ENCODE assay signal across 1 cellular context in the genomic region with DNA sequence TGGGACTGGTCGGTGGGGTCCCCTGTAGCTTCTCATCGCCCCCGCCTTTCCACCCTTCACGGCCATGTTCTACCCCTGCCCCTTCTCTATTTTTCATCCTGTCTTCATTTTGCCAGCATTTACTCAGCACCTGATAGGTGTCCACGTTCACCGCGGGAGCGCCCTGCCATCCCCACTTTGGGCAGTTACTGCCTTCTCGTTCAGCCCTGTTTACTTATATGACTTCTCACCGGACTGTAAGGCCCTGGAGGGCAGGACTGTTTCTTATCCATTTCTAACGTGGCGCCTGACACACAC.
TF ChIP-seq lines count a peak whose summit lies in the region.

No MANE protein-coding gene starts in this region.

TF ChIP-seq in K562, 482 proteins besides CTCF, POLR2A, EP300 and RAD21 (continues in another document):
- TF ChIP-seq MTF1 (CRISPR knock-in tag; IDR thresholded peaks at IDR 0.05; ENCODE audit: borderline replicate concordance) (no peak), SMAD4 (CRISPR knock-in tag; conservative IDR thresholded peaks at IDR 0.05) (no peak), HCFC1 (IDR thresholded peaks at IDR 0.05; ENCODE audit: low read depth, low read length) (no peak), SIN3A (IDR thresholded peaks at IDR 0.05; ENCODE audit: borderline replicate concordance in 2 of 2, control insufficient read depth in 1 of 2, low read depth in 2 of 2, low read length in 2 of 2) (0 out of 4 replicates have a peak, but pooled peaks of 1 of the 2 experiments have one; percentile 19), RFX1 (IDR thresholded peaks at IDR 0.05) (no peak), NELFE (IDR thresholded peaks at IDR 0.05; ENCODE audit: insufficient read depth, insufficient read length) (no peak), IRF9 (tag; IDR thresholded peaks at IDR 0.05) (no peak), STAG1 (CRISPR knock-in tag; IDR thresholded peaks at IDR 0.05; ENCODE audit: borderline replicate concordance) (0 out of 2 replicates have a peak, but pooled peaks have one; percentile 14), ZNF124 (CRISPR knock-in tag; IDR thresholded peaks at IDR 0.05) (no peak), ZFX (CRISPR knock-in tag; IDR thresholded peaks at IDR 0.05) (0 out of 2 replicates have a peak, but pooled peaks have one; percentile 52), CREBBP (IDR thresholded peaks at IDR 0.05; ENCODE audit: low read depth, low read length) (no peak), ZNF431 (CRISPR knock-in tag; IDR thresholded peaks at IDR 0.05) (no peak), SETDB1 (IDR thresholded peaks at IDR 0.05; ENCODE audit: low read length) (no peak), MAFK (IDR thresholded peaks at IDR 0.05; ENCODE audit: low read length) (no peak), ZNF316 (IDR thresholded peaks at IDR 0.05) (0 out of 2 replicates have a peak, but pooled peaks have one; percentile 24), ZNF197 (CRISPR knock-in tag; IDR thresholded peaks at IDR 0.05; ENCODE audit: low read depth) (no peak), PRMT5 (CRISPR knock-in tag; IDR thresholded peaks at IDR 0.05) (no peak), RB1 (IDR thresholded peaks at IDR 0.05; ENCODE audit: low read depth) (no peak), NRF1 (conservative IDR thresholded peaks at IDR 0.05 in 1 of 2, IDR thresholded peaks at IDR 0.05 in 1 of 2) (no peak), ELF1 (tag; IDR thresholded peaks at IDR 0.05) (no peak), HDAC2 (IDR thresholded peaks at IDR 0.05) (0 out of 2 replicates have a peak, but pooled peaks have one; percentile 1), SREBF2 (CRISPR knock-in tag; IDR thresholded peaks at IDR 0.05) (no peak), FOXA1 (IDR thresholded peaks at IDR 0.05; ENCODE audit: borderline replicate concordance) (no peak), BRF2 (IDR thresholded peaks at IDR 0.05; ENCODE audit: borderline replicate concordance, insufficient read depth, insufficient read length) (no peak), ZBTB8A (IDR thresholded peaks at IDR 0.05; ENCODE audit: partially characterized antibody) (no peak), ASH1L (IDR thresholded peaks at IDR 0.05; ENCODE audit: borderline replicate concordance, low read depth, partially characterized antibody) (no peak), ZC3H4 (CRISPR knock-in tag; IDR thresholded peaks at IDR 0.05; ENCODE audit: borderline replicate concordance) (no peak), AFF4 (CRISPR knock-in tag; IDR thresholded peaks at IDR 0.05) (0 out of 2 replicates have a peak, but pooled peaks have one; percentile 19)
- TF ChIP-seq, protein P1, sequence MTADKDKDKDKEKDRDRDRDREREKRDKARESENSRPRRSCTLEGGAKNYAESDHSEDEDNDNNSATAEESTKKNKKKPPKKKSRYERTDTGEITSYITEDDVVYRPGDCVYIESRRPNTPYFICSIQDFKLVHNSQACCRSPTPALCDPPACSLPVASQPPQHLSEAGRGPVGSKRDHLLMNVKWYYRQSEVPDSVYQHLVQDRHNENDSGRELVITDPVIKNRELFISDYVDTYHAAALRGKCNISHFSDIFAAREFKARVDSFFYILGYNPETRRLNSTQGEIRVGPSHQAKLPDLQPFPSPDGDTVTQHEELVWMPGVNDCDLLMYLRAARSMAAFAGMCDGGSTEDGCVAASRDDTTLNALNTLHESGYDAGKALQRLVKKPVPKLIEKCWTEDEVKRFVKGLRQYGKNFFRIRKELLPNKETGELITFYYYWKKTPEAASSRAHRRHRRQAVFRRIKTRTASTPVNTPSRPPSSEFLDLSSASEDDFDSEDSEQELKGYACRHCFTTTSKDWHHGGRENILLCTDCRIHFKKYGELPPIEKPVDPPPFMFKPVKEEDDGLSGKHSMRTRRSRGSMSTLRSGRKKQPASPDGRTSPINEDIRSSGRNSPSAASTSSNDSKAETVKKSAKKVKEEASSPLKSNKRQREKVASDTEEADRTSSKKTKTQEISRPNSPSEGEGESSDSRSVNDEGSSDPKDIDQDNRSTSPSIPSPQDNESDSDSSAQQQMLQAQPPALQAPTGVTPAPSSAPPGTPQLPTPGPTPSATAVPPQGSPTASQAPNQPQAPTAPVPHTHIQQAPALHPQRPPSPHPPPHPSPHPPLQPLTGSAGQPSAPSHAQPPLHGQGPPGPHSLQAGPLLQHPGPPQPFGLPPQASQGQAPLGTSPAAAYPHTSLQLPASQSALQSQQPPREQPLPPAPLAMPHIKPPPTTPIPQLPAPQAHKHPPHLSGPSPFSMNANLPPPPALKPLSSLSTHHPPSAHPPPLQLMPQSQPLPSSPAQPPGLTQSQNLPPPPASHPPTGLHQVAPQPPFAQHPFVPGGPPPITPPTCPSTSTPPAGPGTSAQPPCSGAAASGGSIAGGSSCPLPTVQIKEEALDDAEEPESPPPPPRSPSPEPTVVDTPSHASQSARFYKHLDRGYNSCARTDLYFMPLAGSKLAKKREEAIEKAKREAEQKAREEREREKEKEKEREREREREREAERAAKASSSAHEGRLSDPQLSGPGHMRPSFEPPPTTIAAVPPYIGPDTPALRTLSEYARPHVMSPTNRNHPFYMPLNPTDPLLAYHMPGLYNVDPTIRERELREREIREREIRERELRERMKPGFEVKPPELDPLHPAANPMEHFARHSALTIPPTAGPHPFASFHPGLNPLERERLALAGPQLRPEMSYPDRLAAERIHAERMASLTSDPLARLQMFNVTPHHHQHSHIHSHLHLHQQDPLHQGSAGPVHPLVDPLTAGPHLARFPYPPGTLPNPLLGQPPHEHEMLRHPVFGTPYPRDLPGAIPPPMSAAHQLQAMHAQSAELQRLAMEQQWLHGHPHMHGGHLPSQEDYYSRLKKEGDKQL (CRISPR knock-in tag; IDR thresholded peaks at IDR 0.05; ENCODE audit: borderline replicate concordance), result 0 out of 2 replicates have a peak, but pooled peaks have one; percentile 34
- TF ChIP-seq, protein P2, sequence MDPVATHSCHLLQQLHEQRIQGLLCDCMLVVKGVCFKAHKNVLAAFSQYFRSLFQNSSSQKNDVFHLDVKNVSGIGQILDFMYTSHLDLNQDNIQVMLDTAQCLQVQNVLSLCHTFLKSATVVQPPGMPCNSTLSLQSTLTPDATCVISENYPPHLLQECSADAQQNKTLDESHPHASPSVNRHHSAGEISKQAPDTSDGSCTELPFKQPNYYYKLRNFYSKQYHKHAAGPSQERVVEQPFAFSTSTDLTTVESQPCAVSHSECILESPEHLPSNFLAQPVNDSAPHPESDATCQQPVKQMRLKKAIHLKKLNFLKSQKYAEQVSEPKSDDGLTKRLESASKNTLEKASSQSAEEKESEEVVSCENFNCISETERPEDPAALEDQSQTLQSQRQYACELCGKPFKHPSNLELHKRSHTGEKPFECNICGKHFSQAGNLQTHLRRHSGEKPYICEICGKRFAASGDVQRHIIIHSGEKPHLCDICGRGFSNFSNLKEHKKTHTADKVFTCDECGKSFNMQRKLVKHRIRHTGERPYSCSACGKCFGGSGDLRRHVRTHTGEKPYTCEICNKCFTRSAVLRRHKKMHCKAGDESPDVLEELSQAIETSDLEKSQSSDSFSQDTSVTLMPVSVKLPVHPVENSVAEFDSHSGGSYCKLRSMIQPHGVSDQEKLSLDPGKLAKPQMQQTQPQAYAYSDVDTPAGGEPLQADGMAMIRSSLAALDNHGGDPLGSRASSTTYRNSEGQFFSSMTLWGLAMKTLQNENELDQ (CRISPR knock-in tag; IDR thresholded peaks at IDR 0.05; ENCODE audit: borderline replicate concordance), result no peak
- TF ChIP-seq, protein P3, sequence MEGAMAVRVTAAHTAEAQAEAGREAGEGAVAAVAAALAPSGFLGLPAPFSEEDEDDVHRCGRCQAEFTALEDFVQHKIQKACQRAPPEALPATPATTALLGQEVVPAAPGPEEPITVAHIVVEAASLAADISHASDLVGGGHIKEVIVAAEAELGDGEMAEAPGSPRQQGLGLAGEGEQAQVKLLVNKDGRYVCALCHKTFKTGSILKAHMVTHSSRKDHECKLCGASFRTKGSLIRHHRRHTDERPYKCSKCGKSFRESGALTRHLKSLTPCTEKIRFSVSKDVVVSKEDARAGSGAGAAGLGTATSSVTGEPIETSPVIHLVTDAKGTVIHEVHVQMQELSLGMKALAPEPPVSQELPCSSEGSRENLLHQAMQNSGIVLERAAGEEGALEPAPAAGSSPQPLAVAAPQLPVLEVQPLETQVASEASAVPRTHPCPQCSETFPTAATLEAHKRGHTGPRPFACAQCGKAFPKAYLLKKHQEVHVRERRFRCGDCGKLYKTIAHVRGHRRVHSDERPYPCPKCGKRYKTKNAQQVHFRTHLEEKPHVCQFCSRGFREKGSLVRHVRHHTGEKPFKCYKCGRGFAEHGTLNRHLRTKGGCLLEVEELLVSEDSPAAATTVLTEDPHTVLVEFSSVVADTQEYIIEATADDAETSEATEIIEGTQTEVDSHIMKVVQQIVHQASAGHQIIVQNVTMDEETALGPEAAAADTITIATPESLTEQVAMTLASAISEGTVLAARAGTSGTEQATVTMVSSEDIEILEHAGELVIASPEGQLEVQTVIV (CRISPR knock-in tag; IDR thresholded peaks at IDR 0.05; ENCODE audit: borderline replicate concordance), result no peak
